In the genomic region with DNA sequence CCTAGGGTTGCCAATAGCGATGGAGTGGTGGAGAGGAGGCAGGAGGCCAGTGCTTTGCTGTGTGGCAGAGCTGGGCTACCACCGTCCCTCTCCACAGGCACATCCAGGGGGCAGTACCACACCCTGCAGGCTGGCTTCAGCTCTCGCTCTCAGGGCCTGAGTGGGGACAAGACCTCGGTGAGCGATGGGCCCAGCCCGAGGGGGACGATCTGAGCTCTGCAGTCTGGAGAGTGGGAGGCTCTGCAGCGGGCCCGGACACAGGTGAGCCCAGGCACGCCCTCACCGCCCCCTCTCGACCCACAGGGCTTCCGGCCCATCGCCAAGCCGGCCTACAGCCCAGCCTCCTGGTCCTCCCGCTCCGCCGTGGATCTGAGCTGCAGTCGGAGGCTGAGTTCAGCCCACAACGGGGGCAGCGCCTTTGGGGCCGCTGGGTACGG, we compare ENCODE assay signal across 1 cellular context.
A peak's percentile ranks its signal among the peaks of the same experiment; 100 is the strongest.
TF ChIP-seq lines count a peak whose summit lies in the region.

No MANE protein-coding gene starts in this region.

TF ChIP-seq in HepG2, 621 proteins besides CTCF, POLR2A, EP300 and RAD21 (continued from another document and continues in another):
- TF ChIP-seq, protein P1, sequence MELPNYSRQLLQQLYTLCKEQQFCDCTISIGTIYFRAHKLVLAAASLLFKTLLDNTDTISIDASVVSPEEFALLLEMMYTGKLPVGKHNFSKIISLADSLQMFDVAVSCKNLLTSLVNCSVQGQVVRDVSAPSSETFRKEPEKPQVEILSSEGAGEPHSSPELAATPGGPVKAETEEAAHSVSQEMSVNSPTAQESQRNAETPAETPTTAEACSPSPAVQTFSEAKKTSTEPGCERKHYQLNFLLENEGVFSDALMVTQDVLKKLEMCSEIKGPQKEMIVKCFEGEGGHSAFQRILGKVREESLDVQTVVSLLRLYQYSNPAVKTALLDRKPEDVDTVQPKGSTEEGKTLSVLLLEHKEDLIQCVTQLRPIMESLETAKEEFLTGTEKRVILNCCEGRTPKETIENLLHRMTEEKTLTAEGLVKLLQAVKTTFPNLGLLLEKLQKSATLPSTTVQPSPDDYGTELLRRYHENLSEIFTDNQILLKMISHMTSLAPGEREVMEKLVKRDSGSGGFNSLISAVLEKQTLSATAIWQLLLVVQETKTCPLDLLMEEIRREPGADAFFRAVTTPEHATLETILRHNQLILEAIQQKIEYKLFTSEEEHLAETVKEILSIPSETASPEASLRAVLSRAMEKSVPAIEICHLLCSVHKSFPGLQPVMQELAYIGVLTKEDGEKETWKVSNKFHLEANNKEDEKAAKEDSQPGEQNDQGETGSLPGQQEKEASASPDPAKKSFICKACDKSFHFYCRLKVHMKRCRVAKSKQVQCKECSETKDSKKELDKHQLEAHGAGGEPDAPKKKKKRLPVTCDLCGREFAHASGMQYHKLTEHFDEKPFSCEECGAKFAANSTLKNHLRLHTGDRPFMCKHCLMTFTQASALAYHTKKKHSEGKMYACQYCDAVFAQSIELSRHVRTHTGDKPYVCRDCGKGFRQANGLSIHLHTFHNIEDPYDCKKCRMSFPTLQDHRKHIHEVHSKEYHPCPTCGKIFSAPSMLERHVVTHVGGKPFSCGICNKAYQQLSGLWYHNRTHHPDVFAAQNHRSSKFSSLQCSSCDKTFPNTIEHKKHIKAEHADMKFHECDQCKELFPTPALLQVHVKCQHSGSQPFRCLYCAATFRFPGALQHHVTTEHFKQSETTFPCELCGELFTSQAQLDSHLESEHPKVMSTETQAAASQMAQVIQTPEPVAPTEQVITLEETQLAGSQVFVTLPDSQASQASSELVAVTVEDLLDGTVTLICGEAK (IDR thresholded peaks at IDR 0.05): no peak
- TF ChIP-seq, protein P1 (CRISPR knock-in tag; IDR thresholded peaks at IDR 0.05): no peak
- TF ChIP-seq ZNF614 (CRISPR knock-in tag; IDR thresholded peaks at IDR 0.05; ENCODE audit: borderline replicate concordance) (0 out of 2 replicates have a peak, but pooled peaks have one; percentile 1), KMT2A (CRISPR knock-in tag; IDR thresholded peaks at IDR 0.05) (no peak), NFIC (IDR thresholded peaks at IDR 0.05; ENCODE audit: low read length) (no peak), NRL (CRISPR knock-in tag; IDR thresholded peaks at IDR 0.05; ENCODE audit: borderline replicate concordance) (no peak), SMC3 (IDR thresholded peaks at IDR 0.05; ENCODE audit: low read length) (0 out of 2 replicates have a peak, but pooled peaks have one; percentile 23), AGO2 (optimal IDR thresholded peaks at IDR 0.05; ENCODE audit: low read depth, low read length) (peak; percentile 53), WIZ (CRISPR knock-in tag; IDR thresholded peaks at IDR 0.05) (peak; percentile 24; the same call in 1 of the 2 replicates), MEIS1 (CRISPR knock-in tag; IDR thresholded peaks at IDR 0.05; ENCODE audit: borderline replicate concordance) (no peak; the same call in 1 of the 2 replicates), SP140L (CRISPR knock-in tag; IDR thresholded peaks at IDR 0.05; ENCODE audit: borderline replicate concordance) (no peak), ZNF296 (CRISPR knock-in tag; conservative IDR thresholded peaks at IDR 0.05) (0 out of 2 replicates have a peak, but pooled peaks have one; percentile 51), ZNF772 (CRISPR knock-in tag; IDR thresholded peaks at IDR 0.05) (no peak), HOXA3 (CRISPR knock-in tag; IDR thresholded peaks at IDR 0.05) (no peak), CHCHD3 (CRISPR knock-in tag; IDR thresholded peaks at IDR 0.05) (0 out of 2 replicates have a peak, but pooled peaks have one; percentile 68), ZNF563 (CRISPR knock-in tag; IDR thresholded peaks at IDR 0.05) (peak; percentile 51; the same call in 1 of the 2 replicates)
- TF ChIP-seq, protein P2, sequence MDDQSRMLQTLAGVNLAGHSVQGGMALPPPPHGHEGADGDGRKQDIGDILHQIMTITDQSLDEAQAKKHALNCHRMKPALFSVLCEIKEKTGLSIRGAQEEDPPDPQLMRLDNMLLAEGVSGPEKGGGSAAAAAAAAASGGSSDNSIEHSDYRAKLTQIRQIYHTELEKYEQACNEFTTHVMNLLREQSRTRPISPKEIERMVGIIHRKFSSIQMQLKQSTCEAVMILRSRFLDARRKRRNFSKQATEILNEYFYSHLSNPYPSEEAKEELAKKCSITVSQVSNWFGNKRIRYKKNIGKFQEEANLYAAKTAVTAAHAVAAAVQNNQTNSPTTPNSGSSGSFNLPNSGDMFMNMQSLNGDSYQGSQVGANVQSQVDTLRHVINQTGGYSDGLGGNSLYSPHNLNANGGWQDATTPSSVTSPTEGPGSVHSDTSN (CRISPR knock-in tag; IDR thresholded peaks at IDR 0.05; ENCODE audit: borderline replicate concordance): no peak
- TF ChIP-seq, protein P3, sequence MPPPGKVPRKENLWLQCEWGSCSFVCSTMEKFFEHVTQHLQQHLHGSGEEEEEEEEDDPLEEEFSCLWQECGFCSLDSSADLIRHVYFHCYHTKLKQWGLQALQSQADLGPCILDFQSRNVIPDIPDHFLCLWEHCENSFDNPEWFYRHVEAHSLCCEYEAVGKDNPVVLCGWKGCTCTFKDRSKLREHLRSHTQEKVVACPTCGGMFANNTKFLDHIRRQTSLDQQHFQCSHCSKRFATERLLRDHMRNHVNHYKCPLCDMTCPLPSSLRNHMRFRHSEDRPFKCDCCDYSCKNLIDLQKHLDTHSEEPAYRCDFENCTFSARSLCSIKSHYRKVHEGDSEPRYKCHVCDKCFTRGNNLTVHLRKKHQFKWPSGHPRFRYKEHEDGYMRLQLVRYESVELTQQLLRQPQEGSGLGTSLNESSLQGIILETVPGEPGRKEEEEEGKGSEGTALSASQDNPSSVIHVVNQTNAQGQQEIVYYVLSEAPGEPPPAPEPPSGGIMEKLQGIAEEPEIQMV (CRISPR knock-in tag; IDR thresholded peaks at IDR 0.05; ENCODE audit: low read depth): no peak
- TF ChIP-seq, protein P4, sequence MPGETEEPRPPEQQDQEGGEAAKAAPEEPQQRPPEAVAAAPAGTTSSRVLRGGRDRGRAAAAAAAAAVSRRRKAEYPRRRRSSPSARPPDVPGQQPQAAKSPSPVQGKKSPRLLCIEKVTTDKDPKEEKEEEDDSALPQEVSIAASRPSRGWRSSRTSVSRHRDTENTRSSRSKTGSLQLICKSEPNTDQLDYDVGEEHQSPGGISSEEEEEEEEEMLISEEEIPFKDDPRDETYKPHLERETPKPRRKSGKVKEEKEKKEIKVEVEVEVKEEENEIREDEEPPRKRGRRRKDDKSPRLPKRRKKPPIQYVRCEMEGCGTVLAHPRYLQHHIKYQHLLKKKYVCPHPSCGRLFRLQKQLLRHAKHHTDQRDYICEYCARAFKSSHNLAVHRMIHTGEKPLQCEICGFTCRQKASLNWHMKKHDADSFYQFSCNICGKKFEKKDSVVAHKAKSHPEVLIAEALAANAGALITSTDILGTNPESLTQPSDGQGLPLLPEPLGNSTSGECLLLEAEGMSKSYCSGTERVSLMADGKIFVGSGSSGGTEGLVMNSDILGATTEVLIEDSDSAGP (CRISPR knock-in tag; IDR thresholded peaks at IDR 0.05; ENCODE audit: borderline replicate concordance): peak; percentile 88; the same call in 1 of the 2 replicates
- TF ChIP-seq, protein P5, sequence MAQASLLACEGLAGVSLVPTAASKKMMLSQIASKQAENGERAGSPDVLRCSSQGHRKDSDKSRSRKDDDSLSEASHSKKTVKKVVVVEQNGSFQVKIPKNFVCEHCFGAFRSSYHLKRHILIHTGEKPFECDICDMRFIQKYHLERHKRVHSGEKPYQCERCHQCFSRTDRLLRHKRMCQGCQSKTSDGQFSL (CRISPR knock-in tag; IDR thresholded peaks at IDR 0.05): no peak
- TF ChIP-seq, protein P6, sequence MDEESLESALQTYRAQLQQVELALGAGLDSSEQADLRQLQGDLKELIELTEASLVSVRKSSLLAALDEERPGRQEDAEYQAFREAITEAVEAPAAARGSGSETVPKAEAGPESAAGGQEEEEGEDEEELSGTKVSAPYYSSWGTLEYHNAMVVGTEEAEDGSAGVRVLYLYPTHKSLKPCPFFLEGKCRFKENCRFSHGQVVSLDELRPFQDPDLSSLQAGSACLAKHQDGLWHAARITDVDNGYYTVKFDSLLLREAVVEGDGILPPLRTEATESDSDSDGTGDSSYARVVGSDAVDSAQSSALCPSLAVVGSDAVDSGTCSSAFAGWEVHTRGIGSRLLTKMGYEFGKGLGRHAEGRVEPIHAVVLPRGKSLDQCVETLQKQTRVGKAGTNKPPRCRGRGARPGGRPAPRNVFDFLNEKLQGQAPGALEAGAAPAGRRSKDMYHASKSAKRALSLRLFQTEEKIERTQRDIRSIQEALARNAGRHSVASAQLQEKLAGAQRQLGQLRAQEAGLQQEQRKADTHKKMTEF (CRISPR knock-in tag; IDR thresholded peaks at IDR 0.05): no peak
- TF ChIP-seq, protein P7, sequence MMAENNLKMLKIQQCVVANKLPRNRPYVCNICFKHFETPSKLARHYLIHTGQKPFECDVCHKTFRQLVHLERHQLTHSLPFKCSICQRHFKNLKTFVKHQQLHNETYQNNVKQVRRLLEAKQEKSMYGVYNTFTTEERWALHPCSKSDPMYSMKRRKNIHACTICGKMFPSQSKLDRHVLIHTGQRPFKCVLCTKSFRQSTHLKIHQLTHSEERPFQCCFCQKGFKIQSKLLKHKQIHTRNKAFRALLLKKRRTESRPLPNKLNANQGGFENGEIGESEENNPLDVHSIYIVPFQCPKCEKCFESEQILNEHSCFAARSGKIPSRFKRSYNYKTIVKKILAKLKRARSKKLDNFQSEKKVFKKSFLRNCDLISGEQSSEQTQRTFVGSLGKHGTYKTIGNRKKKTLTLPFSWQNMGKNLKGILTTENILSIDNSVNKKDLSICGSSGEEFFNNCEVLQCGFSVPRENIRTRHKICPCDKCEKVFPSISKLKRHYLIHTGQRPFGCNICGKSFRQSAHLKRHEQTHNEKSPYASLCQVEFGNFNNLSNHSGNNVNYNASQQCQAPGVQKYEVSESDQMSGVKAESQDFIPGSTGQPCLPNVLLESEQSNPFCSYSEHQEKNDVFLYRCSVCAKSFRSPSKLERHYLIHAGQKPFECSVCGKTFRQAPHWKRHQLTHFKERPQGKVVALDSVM (CRISPR knock-in tag; IDR thresholded peaks at IDR 0.05): peak; percentile 41
- TF ChIP-seq, protein P8, sequence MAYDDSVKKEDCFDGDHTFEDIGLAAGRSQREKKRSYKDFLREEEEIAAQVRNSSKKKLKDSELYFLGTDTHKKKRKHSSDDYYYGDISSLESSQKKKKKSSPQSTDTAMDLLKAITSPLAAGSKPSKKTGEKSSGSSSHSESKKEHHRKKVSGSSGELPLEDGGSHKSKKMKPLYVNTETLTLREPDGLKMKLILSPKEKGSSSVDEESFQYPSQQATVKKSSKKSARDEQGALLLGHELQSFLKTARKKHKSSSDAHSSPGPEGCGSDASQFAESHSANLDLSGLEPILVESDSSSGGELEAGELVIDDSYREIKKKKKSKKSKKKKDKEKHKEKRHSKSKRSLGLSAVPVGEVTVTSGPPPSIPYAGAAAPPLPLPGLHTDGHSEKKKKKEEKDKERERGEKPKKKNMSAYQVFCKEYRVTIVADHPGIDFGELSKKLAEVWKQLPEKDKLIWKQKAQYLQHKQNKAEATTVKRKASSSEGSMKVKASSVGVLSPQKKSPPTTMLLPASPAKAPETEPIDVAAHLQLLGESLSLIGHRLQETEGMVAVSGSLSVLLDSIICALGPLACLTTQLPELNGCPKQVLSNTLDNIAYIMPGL (CRISPR knock-in tag; IDR thresholded peaks at IDR 0.05; ENCODE audit: borderline replicate concordance in 1 of 2, low read depth in 1 of 2): 0 out of 4 replicates have a peak, but pooled peaks of 1 of the 2 experiments have one; percentile 17
- TF ChIP-seq, protein P9, sequence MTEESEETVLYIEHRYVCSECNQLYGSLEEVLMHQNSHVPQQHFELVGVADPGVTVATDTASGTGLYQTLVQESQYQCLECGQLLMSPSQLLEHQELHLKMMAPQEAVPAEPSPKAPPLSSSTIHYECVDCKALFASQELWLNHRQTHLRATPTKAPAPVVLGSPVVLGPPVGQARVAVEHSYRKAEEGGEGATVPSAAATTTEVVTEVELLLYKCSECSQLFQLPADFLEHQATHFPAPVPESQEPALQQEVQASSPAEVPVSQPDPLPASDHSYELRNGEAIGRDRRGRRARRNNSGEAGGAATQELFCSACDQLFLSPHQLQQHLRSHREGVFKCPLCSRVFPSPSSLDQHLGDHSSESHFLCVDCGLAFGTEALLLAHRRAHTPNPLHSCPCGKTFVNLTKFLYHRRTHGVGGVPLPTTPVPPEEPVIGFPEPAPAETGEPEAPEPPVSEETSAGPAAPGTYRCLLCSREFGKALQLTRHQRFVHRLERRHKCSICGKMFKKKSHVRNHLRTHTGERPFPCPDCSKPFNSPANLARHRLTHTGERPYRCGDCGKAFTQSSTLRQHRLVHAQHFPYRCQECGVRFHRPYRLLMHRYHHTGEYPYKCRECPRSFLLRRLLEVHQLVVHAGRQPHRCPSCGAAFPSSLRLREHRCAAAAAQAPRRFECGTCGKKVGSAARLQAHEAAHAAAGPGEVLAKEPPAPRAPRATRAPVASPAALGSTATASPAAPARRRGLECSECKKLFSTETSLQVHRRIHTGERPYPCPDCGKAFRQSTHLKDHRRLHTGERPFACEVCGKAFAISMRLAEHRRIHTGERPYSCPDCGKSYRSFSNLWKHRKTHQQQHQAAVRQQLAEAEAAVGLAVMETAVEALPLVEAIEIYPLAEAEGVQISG (CRISPR knock-in tag; IDR thresholded peaks at IDR 0.05): 0 out of 2 replicates have a peak, but pooled peaks have one; percentile 0
- TF ChIP-seq, protein P10, sequence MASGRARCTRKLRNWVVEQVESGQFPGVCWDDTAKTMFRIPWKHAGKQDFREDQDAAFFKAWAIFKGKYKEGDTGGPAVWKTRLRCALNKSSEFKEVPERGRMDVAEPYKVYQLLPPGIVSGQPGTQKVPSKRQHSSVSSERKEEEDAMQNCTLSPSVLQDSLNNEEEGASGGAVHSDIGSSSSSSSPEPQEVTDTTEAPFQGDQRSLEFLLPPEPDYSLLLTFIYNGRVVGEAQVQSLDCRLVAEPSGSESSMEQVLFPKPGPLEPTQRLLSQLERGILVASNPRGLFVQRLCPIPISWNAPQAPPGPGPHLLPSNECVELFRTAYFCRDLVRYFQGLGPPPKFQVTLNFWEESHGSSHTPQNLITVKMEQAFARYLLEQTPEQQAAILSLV (CRISPR knock-in tag; IDR thresholded peaks at IDR 0.05; ENCODE audit: borderline replicate concordance): peak; percentile 52; the same call in 1 of the 2 replicates
